Comparison of ENCODE assay signal across 26 cellular contexts in the genomic region with DNA sequence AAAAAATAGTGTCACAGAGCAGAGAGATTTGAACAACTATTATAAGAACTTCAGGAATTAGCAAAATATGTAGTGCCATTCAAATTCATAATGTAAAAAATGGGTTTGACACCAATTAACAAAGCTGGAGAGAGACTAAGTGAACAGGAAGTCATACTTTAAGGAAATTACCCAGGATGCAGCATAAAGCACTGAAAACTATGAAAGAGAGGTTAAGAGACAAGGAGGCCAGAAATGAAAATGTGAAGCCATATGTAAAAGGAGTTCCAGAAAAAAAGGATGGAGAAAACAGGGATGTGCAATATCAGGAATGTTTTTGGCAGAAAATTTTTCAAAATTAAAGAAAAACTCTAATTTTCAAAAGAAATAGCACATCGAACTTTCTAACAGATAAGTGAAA.
"Had no signal": no experiment of that assay in that cellular context is flagged by ENCODE, and none has a peak within 500 bp of the region (broad histone marks: within the 10 kb centered on the region; RNA-seq: fewer than 3 reads in every experiment).

No MANE protein-coding gene starts in this region.

- DNase-seq: stimulated activated CD4-positive, alpha-beta T cell treated with anti-CD3 and anti-CD28 coated beads, Interleukin-2, amount 100 ng/mL, for 48 hours; stimulated activated CD4-positive, alpha-beta T cell treated with anti-CD3 and anti-CD28 coated beads, Interleukin-4, amount 100 ng/mL, for 1 hour; stimulated activated CD4-positive, alpha-beta T cell treated with anti-CD3 and anti-CD28 coated beads, Interleukin-4, amount 100 ng/mL, for 24 hours; stimulated activated CD4-positive, alpha-beta T cell treated with anti-CD3 and anti-CD28 coated beads, Interleukin-4, amount 100 ng/mL, for 4 hours; stimulated activated CD8-positive, alpha-beta memory T cell treated with anti-CD3 and anti-CD28 coated beads, Interleukin-4, amount 100 ng/mL, for 48 hours; stimulated activated naive B cell treated with anti-CD40 and anti-IgM and Interleukin-4, amounts not matched to agents 10 μg/mL and 1 μg/mL and 100 μg/mL, for 72 hours; stimulated activated naive CD4-positive, alpha-beta T cell; stimulated activated naive CD4-positive, alpha-beta T cell treated with Interleukin-2 at 50 U/mL for 16 hours; stimulated activated naive CD8-positive, alpha-beta T cell treated with anti-CD3 and anti-CD28 coated beads, Interleukin-15, amount 100 ng/mL, for 72 hours; stimulated activated naive CD8-positive, alpha-beta T cell treated with anti-CD3 and anti-CD28 coated beads, Interleukin-15, Interleukin-2, amounts not matched to agents 100 U/mL and 50 U/mL, for 24 hours; stomach; substantia nigra; testis; thyroid gland; tibial artery; transverse colon; trophoblast cell; upper lobe of left lung; upper lobe of right lung; uterus had no signal

- H3K36me3 ChIP-seq: stomach, suprapubic skin, thoracic aorta, tibial artery, transverse colon, uterus, vagina had no signal

- ATAC-seq: stimulated activated effector memory CD8-positive, alpha-beta T cell treated with anti-CD3 and anti-CD28 coated beads, Interleukin-12 subunit alpha, Interleukin-12 subunit beta, amount 100 ng/mL, for 72 hours; stimulated activated memory B cell treated with anti-CD40 and anti-IgM and Interleukin-4, amounts not matched to agents 10 μg/mL and 1 μg/mL and 100 μg/mL, for 72 hours; stimulated activated naive B cell treated with anti-CD40 and anti-IgM and Interleukin-4, amounts not matched to agents 10 μg/mL and 1 μg/mL and 100 μg/mL, for 72 hours; stimulated activated naive CD8-positive, alpha-beta T cell treated with anti-CD3 and anti-CD28 coated beads, Interleukin-15, amount 100 ng/mL, for 72 hours; stimulated activated naive CD8-positive, alpha-beta T cell treated with anti-CD3 and anti-CD28 coated beads, Interleukin-15, Interleukin-2, amounts not matched to agents 100 U/mL and 50 U/mL, for 24 hours; upper lobe of right lung had no signal

- H3K27ac ChIP-seq: stomach, suprapubic skin, testis, thoracic aorta, thyroid gland, tibial artery, tibial nerve, transverse colon, upper lobe of right lung, uterus, vagina had no signal

- H3K9me3 ChIP-seq: suprapubic skin, testis, thoracic aorta, thyroid gland, tibial artery, transverse colon, upper lobe of left lung, upper lobe of right lung, uterus, vagina had no signal

- H3K27me3 ChIP-seq: stomach, suprapubic skin, testis, thyroid gland, tibial artery, tibial nerve, transverse colon, upper lobe of left lung, upper lobe of right lung, uterus, vagina had no signal

- H3K4me3 ChIP-seq: stomach, suprapubic skin, testis, thoracic aorta, thyroid gland, tibial artery, tibial nerve, transverse colon, upper lobe of left lung, upper lobe of right lung, uterus, vagina had no signal

- H3K4me1 ChIP-seq: stomach, testis, thyroid gland, tibial artery, tibial nerve, transverse colon, upper lobe of right lung, uterus, vagina had no signal
